8 cellular contexts compared by ENCODE assay signal in the genomic region with DNA sequence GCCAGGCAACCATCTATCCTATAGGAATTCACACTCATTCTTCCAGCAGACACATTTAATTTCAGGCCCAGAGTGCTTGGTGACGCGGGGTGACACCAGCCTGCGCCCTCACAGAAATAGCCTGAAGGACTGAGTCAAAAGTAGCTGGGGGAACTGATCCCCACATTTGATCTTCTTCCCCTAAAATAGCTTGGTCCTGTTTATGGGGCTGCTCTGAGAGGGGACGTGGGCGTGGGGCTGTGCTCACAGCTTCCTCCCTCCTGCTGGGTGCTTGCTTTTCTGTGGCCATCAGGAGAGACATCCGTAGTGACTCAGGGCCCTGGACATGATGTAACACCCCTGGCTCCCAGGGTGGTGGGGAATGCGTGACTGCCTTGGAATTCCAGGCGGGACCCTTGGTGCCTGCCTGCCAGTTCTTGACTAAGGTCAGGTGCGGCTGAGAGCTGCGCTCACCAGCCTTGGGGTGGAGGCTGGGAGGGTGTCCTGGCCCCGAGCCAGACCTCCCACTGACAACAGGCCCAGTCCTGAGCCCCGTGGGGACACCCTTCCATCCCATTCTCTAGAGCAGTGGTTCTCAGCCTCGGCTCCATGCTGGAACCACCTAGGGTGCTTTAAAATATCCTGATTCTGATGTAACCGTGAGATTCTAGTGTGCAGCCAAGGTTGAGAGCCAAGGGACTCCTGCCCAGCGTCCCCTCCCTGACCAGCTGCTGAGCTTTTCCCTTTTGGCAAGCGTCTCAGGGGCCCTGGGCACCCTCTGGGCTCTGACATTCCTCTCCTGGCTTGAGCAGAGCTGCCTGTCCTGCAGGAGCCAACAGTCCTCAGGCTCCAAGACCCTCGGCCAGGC. TPM values are rescaled to one million over a fixed set of nuclear protein-coding genes. Genes with fewer than 3 reads are reported as not detected.
A peak's percentile ranks its signal among the peaks of the same experiment; 100 is the strongest.
DNase-seq lines count a peak whose midpoint lies in the region; ATAC-seq, FAIRE-seq and TF ChIP-seq lines count a peak whose summit lies in the region.

No MANE protein-coding gene starts in this region.

- no peaks in the 10 kb centered on the region for H3K4me1 ChIP-seq in GM12878 (ENCODE audit: control insufficient read depth, insufficient read depth, low read length)
- 0 out of 2 replicates have a peak, but pooled peaks cover 3% of the 10 kb centered on the region for H3K4me1 ChIP-seq in MM.1S (ENCODE audit: low read length)

- ATAC-seq in GM12878 (peak; percentile 36; the same call in 2 of the 3 replicates), HG03565 (IDR thresholded peaks at IDR 0.05; ENCODE audit: unreplicated experiment) (no peak)

- no peak for FAIRE-seq in GM12878 (lab: Jason Lieb, UNC)
- FAIRE-seq in urothelium cell line (lab: Jason Lieb, UNC), result no peak

- SMC1A ChIA-PET in GM12878 (lab: Charles Lee; ENCODE audit: uncharacterized antibody, unreplicated experiment), result no interaction called here

- BruUV-seq in GM12878 (replicated peaks; lab: Mats Ljungman, UMichigan), result no TSS peak

- no peak for TF ChIP-seq POLR2A in GM12878 (IDR thresholded peaks at IDR 0.05; ENCODE audit: low read depth, low read length)

- RAD21 ChIA-PET in GM12878 (lab: Charles Lee; ENCODE audit: unreplicated experiment), result no interaction called here

- H3K27me3 ChIP-seq in AG04450 (ENCODE audit: control insufficient read depth, insufficient read depth, low read length) (no peaks in the 10 kb centered on the region), GM12878 (replicated peaks in 1 of 2; ENCODE audit: control insufficient read depth in 2 of 2, insufficient read depth in 2 of 2, low read length in 1 of 2) (no peaks in the 10 kb centered on the region; a peak in 2 of 4 replicates), MM.1S (replicated peaks; ENCODE audit: insufficient read depth, low read length) (no peaks in the 10 kb centered on the region)

- H3K27ac ChIP-seq in AG04450 (ENCODE audit: low read depth, low read length) (peak overlapping the region; percentile 61), GM12878 (ENCODE audit: control insufficient read depth, insufficient read depth) (no peak overlapping the region), MM.1S (ENCODE audit: low read length) (no peak overlapping the region)

- H3F3A ChIP-seq in MM.1S (ENCODE audit: insufficient read depth, low read length), result no peaks in the 10 kb centered on the region

- H3K79me2 ChIP-seq in GM12878 (ENCODE audit: control insufficient read depth, insufficient read depth, low read length), result no peaks in the 10 kb centered on the region
- H3K79me2 ChIP-seq in MM.1S (ENCODE audit: low read length), result no peaks in the 10 kb centered on the region

- no peak overlapping the region for H3K4me2 ChIP-seq in GM12878 (ENCODE audit: control insufficient read depth, insufficient read depth)
- H3K4me2 ChIP-seq in MM.1S (ENCODE audit: low read depth, low read length), result no peak overlapping the region

- no peak for TF ChIP-seq RAD21 in GM12878 (IDR thresholded peaks at IDR 0.05; ENCODE audit: insufficient read depth, low read depth, low read length)

- H3K36me3 ChIP-seq in GM12878 (ENCODE audit: control insufficient read depth in 2 of 2, insufficient read depth in 2 of 2, low read length in 1 of 2) (no peaks in the 10 kb centered on the region), MM.1S (replicated peaks; ENCODE audit: insufficient read depth, low read length) (no peaks in the 10 kb centered on the region)

- H4K20me1 ChIP-seq in GM12878 (ENCODE audit: control insufficient read depth, insufficient read depth) (no peaks in the 10 kb centered on the region), MM.1S (ENCODE audit: insufficient read depth, low read length) (no peaks in the 10 kb centered on the region)

- H3K9me3 ChIP-seq in AG04450 (ENCODE audit: control insufficient read depth, insufficient read depth, low read length), result no peaks in the 10 kb centered on the region
- H3K9me3 ChIP-seq in GM12878 (replicated peaks; ENCODE audit: control insufficient read depth, insufficient read depth, low read length), result no peaks in the 10 kb centered on the region
- no peaks in the 10 kb centered on the region for H3K9me3 ChIP-seq in MM.1S (replicated peaks; ENCODE audit: insufficient read depth, low read length)

- H2AFZ ChIP-seq in GM12878 (ENCODE audit: control insufficient read depth, low read depth, low read length), result no peak overlapping the region
- no peak overlapping the region for H2AFZ ChIP-seq in MM.1S (ENCODE audit: low read length)

- no peak overlapping the region for H3K9ac ChIP-seq in GM12878 (ENCODE audit: control insufficient read depth, insufficient read depth, low read length)
- H3K9ac ChIP-seq in MM.1S (ENCODE audit: low read length), result no peak overlapping the region

- DNase-seq in AG04450 (ENCODE audit: low read depth, low spot score), result peak; percentile 82
- DNase-seq in HT1080 (ENCODE audit: low read depth), result peak; percentile 99
- no peak for DNase-seq in GM12878 (ENCODE audit: low read depth, low spot score)
- peak; percentile 95 for DNase-seq in kidney glomerular epithelial cell (lab: John Stamatoyannopoulos, UW)
- DNase-seq in urothelium cell line (ENCODE audit: low spot score), result peak; percentile 89
- no peak for DNase-seq in MM.1S
- no peak for DNase-seq in NCI-H526 treated with DMSO at 0.1 percent for 48 hours (lab: John Stamatoyannopoulos, UW)

- H3K4me3 ChIP-seq in AG04450 (ENCODE audit: low read depth, low read length) (no peak overlapping the region), GM12878 (no peak overlapping the region), MM.1S (ENCODE audit: low read length) (no peak overlapping the region)

- in situ Hi-C loops in GM12878 (cut with MboI), result no loop called here

- intact Hi-C loops in GM12878 (cut with micrococcal nuclease; ENCODE audit: unreplicated experiment), result no loop called here

- POLR2A ChIA-PET in AG04450 (lab: Yijun Ruan, JAX) (interaction anchor here (0.5 to 2.0 kb wide), 3 partner anchors 9 to 46 kb away, joined by 3 to 8 read pairs (median 5); no protein-coding TSS in a partner anchor), GM12878 (lab: Charles Lee) (no interaction called here)

- TF ChIP-seq CTCF in AG04450 (IDR thresholded peaks at IDR 0.05; ENCODE audit: low read depth, low read length) (no peak), GM12878 (IDR thresholded peaks at IDR 0.05 in 2 of 3, conservative IDR thresholded peaks at IDR 0.05 in 1 of 3; ENCODE audit: control insufficient read depth in 2 of 3, extremely low read depth in 1 of 3, insufficient read depth in 1 of 3, low read depth in 3 of 3, low read length in 3 of 3) (no peak), MM.1S (IDR thresholded peaks at IDR 0.05; ENCODE audit: low read length) (no peak)

- CTCF ChIA-PET in AG04450 (lab: Charles Lee), result interaction anchor here (1.4 kb wide), 1 partner anchor 44 kb away, joined by 3 read pairs; no protein-coding TSS in a partner anchor
- CTCF ChIA-PET in GM12878 (lab: Yijun Ruan, JAX), result no interaction called here

- WGBS in GM12878 (ENCODE audit: insufficient coverage, insufficient replicate concordance, low lambda C conversion rate, missing lambda C conversion rate), result 39% methylated on average over 17 of the region's 17 CpGs

- TF ChIP-seq EP300 in GM12878 (IDR thresholded peaks at IDR 0.05; ENCODE audit: borderline replicate concordance in 1 of 2, control insufficient read depth in 1 of 2, low read depth in 2 of 2, low read length in 2 of 2), result no peak

- H3K9me2 ChIP-seq in MM.1S (replicated peaks; ENCODE audit: insufficient read depth, low read length), result no peaks in the 10 kb centered on the region

TF ChIP-seq in GM12878, 131 proteins besides CTCF, POLR2A, EP300 and RAD21 (continues in another document):
- TF ChIP-seq RBBP5 (conservative IDR thresholded peaks at IDR 0.05), result no peak
- TF ChIP-seq NR2C1 (IDR thresholded peaks at IDR 0.05), result no peak
- TF ChIP-seq EGR1 (IDR thresholded peaks at IDR 0.05; ENCODE audit: borderline replicate concordance in 1 of 2, low read depth in 2 of 2, low read length in 2 of 2), result 0 out of 3 replicates have a peak, but pooled peaks of 1 of the 2 experiments have one; percentile 5
- TF ChIP-seq, protein P1, sequence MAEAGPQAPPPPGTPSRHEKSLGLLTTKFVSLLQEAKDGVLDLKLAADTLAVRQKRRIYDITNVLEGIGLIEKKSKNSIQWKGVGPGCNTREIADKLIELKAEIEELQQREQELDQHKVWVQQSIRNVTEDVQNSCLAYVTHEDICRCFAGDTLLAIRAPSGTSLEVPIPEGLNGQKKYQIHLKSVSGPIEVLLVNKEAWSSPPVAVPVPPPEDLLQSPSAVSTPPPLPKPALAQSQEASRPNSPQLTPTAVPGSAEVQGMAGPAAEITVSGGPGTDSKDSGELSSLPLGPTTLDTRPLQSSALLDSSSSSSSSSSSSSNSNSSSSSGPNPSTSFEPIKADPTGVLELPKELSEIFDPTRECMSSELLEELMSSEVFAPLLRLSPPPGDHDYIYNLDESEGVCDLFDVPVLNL (IDR thresholded peaks at IDR 0.05; ENCODE audit: low read depth, low read length), result no peak
- no peak for TF ChIP-seq RB1 (IDR thresholded peaks at IDR 0.05; ENCODE audit: borderline replicate concordance)
- no peak for TF ChIP-seq NFIC (IDR thresholded peaks at IDR 0.05; ENCODE audit: low read depth, low read length)
- TF ChIP-seq TCF12 (IDR thresholded peaks at IDR 0.05; ENCODE audit: low read depth, low read length), result no peak
- no peak for TF ChIP-seq NFXL1 (IDR thresholded peaks at IDR 0.05; ENCODE audit: borderline replicate concordance)

RNA-seq across cellular contexts. Expression of gene SMAD7, which starts 47.4 kb away (rescaled TPM):
- polyA plus RNA-seq in AG04450 (2011; rRNA removed) (7.4 and 8.0 TPM in 2 replicates), GM12878 (2011; rRNA removed) (19.0 and 22.5 TPM in 2 replicates), GM12878 (2014; fragmentation: Illumina TruSeq; extraction: Trizol) (4.3 and 6.4 TPM in 2 replicates), GM12878 (2014; fragmentation: Nextera tagmentation; extraction: Ambion mirVana) (1 to 10 TPM; 1.3 to 1.8 TPM), GM12878 (2014; rRNA removed) (8.6 and 9.7 TPM in 2 replicates), GM12878 (2016; fragmentation: Nextera tagmentation; extraction: Ambion mirVana) (1 to 10 TPM; 2.0 to 3.8 TPM)
- 19.6 and 24.1 TPM in 2 replicates for polyA minus RNA-seq in AG04450 (2011; rRNA and poly(A)+ RNA removed)
- total RNA-seq in HT1080 (2014; rRNA removed; shearing (Covaris generic)), result 17.8 and 19.6 TPM in 2 replicates
- polyA plus RNA-seq in HT1080 (2015; cell fraction: cytosol; rRNA removed), result 12.1 and 14.0 TPM in 2 replicates
- 21.4 and 26.5 TPM in 2 replicates for polyA plus RNA-seq in HT1080 (2015; cell fraction: nucleus; rRNA removed)
- total RNA-seq in GM12878 (2013; cell fraction: nucleolus; rRNA removed), result 36.4 and 43.3 TPM in 2 replicates
- total RNA-seq in GM12878 (2014; rRNA removed) (11.7 and 14.8 TPM in 2 replicates), GM12878 (2014; rRNA removed; fragmentation: Illumina TruSeq; extraction: Trizol) (8.4 and 10.3 TPM in 2 replicates), GM12878 (2021) (13.1 and 14.1 TPM in 2 replicates)
- 2.7 TPM for polyA plus RNA-seq in GM12878 (2011; ENCODE audit: low read depth)
- 24.3 and 24.7 TPM in 2 replicates for polyA plus RNA-seq in GM12878 (2011; cell fraction: cytosol; rRNA removed)
- polyA plus RNA-seq in GM12878 (2011; cell fraction: nucleus; rRNA removed), result 34.6 and 47.7 TPM in 2 replicates
- polyA plus RNA-seq in GM12878 (2012), result 7.3 and 8.5 TPM in 2 replicates
- 28.1 and 47.6 TPM in 2 replicates for polyA minus RNA-seq in GM12878 (2011; rRNA and poly(A)+ RNA removed)
- 16.8 and 23.7 TPM in 2 replicates for polyA minus RNA-seq in GM12878 (2011; cell fraction: cytosol; rRNA and poly(A)+ RNA removed)
- 23.5 and 38.0 TPM in 2 replicates for polyA minus RNA-seq in GM12878 (2011; cell fraction: nucleus; rRNA and poly(A)+ RNA removed)

Comparison
In these comparisons a context has a peak if more than half of its experiments do, and no peak if none do; other contexts are left out.
1. DNase-seq: peak in AG04450 (single experiment), HT1080 (single experiment), kidney glomerular epithelial cell (single experiment) and urothelium cell line (single experiment); none in GM12878 (single experiment), MM.1S (single experiment) and NCI-H526 treated with DMSO at 0.1 percent for 48 hours (single experiment).